ENCODE assay signal across 8 cellular contexts in the genomic region with DNA sequence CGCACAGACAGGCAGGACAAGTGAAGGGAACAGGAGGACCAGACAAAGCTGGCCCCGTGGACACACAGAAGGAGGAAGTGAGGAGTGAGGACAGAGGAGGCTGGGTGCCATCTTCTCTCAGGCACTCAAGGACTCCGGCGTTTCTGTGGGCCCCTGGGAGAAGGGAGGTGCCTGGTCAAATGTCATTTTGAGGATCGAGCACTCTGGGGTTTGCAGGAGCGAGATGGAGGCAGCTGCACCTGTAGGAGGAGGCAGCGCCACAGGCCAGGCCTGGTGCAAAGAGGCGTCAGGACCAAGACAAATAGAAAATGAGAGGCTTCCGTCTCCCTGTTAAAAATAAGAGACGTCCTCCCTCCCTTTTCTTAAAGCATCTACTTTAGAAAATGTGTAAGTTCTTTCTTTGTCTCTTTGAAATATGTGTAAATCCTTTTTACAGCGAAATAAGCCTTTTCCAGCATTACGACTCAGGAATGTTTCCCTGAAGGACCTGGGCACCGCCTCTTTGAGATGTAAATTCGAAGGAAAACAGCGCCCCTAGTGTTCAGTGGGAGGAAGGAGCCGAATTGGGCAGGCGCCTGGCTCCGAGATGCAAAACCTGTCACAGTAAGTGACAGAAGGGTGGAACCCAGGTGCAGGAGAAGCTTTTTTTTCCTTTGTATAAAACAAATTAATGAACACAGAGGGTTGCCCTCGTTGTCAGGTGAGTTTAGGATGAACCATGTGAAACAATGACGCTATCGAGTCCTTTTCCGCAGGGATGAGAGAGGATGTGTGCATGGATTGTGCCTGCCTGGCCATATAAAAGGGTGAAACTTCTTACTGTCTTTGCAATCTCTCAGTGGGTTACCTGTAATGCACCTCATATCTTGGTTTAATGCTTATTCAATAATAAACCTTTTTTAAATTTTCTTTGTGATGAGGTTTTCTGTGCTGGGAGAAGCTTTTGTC. TPM values are rescaled to one million over a fixed set of nuclear protein-coding genes. Genes with fewer than 3 reads are reported as not detected.
DNase-seq lines count a peak whose midpoint lies in the region; ATAC-seq and TF ChIP-seq lines count a peak whose summit lies in the region.

No MANE protein-coding gene starts in this region.

- no peak overlapping the region for H3K4me3 ChIP-seq in HCT116 (replicated peaks in 1 of 2; ENCODE audit: low read depth in 1 of 2, low read length in 2 of 2)
- no peak overlapping the region for H3K4me3 ChIP-seq in endodermal cell (ENCODE audit: low read length)

- no peaks in the 10 kb centered on the region for H4K20me1 ChIP-seq in HCT116 (ENCODE audit: insufficient read depth)

- H3K9me2 ChIP-seq in HCT116 (ENCODE audit: insufficient read depth) = no peaks in the 10 kb centered on the region

- TF ChIP-seq RAD21 in HCT116 (IDR thresholded peaks at IDR 0.05; ENCODE audit: low read depth) = peak; percentile 49

- peak overlapping the region; percentile 84 for H2AFZ ChIP-seq in HCT116 (ENCODE audit: low read depth, low read length, poor library complexity, severe bottlenecking)

- H3K27me3 Mint-ChIP-seq in endodermal cell (ENCODE audit: insufficient read depth) = peaks cover 2% of the 10 kb centered on the region
- H3K27me3 Mint-ChIP-seq in nephron progenitor cell (ENCODE audit: low read depth, poor library complexity) = peaks cover 51% of the 10 kb centered on the region

- 44 to 55% methylated on average over 14 to 22 of the region's 22 CpGs for WGBS in endodermal cell (ENCODE audit: insufficient coverage in 1 of 2, insufficient read length in 1 of 2), 2 experiments

- H3K36me3 Mint-ChIP-seq in endodermal cell (ENCODE audit: low read depth) (no peaks in the 10 kb centered on the region), nephron progenitor cell (ENCODE audit: low read depth) (no peaks in the 10 kb centered on the region)

- H3K9ac ChIP-seq in HCT116 (ENCODE audit: low read length) (no peak overlapping the region), endodermal cell (ENCODE audit: extremely low read depth, low read length, poor library complexity, severe bottlenecking) (no peak overlapping the region)

- DNase-seq in activated T-cell treated with anti-CD3 and anti-CD28 coated beads, Interleukin-2, amount 50 U/mL, for 48 hours = peak; percentile 27 to 40
- DNase-seq in activated T-cell treated with anti-CD3 and anti-CD28 coated beads for 4 hours (no peak), HCT116 (ENCODE audit: low read depth, low spot score) (peak; percentile 36), RPMI7951 (ENCODE audit: low read depth) (peak; percentile 30), endodermal cell (peak; percentile 91), nephron progenitor cell (peak; percentile 74), MV-4-11 (lab: John Stamatoyannopoulos, UW) (no peak)

- H3K27me3 ChIP-seq in HCT116 (ENCODE audit: insufficient read depth, low read length) (no peaks in the 10 kb centered on the region), endodermal cell (ENCODE audit: control insufficient read depth, insufficient read depth, low read length, poor library complexity, severe bottlenecking) (no peaks in the 10 kb centered on the region)

- TF ChIP-seq POLR2A in HCT116 (IDR thresholded peaks at IDR 0.05; ENCODE audit: borderline replicate concordance, extremely low read depth, insufficient read depth, insufficient read length) = no peak

- peak; percentile 67 to 93 (median 89) for TF ChIP-seq CTCF in HCT116 (IDR thresholded peaks at IDR 0.05 in 2 of 3, conservative IDR thresholded peaks at IDR 0.05 in 1 of 3; ENCODE audit: borderline replicate concordance in 1 of 3, insufficient read depth in 1 of 3, low read depth in 2 of 3, low read length in 2 of 3)
- peak; percentile 96 for TF ChIP-seq CTCF in endodermal cell (conservative IDR thresholded peaks at IDR 0.05)
- peak; percentile 98 for TF ChIP-seq CTCF in nephron progenitor cell (IDR thresholded peaks at IDR 0.05)

- H3K4me1 ChIP-seq in HCT116 (ENCODE audit: control insufficient read depth in 1 of 2, insufficient read depth in 2 of 2, low read length in 2 of 2) (no peaks in the 10 kb centered on the region), endodermal cell (ENCODE audit: control insufficient read depth, insufficient read depth, low read length) (no peaks in the 10 kb centered on the region)

- intact Hi-C loops in HCT116 (cut with micrococcal nuclease) = no loop called here

- no peak overlapping the region for H3K4me3 Mint-ChIP-seq in endodermal cell
- no peak overlapping the region for H3K4me3 Mint-ChIP-seq in nephron progenitor cell

- H3K27ac ChIP-seq in HCT116 (ENCODE audit: low read depth, low read length) (no peak overlapping the region), endodermal cell (ENCODE audit: low read depth, low read length) (no peak overlapping the region)

- no peak overlapping the region for H3K27ac Mint-ChIP-seq in endodermal cell
- H3K27ac Mint-ChIP-seq in nephron progenitor cell = no peak overlapping the region

- peak; percentile 92 for ATAC-seq in HCT116
- no peak for ATAC-seq in GM19023 (IDR thresholded peaks at IDR 0.05; ENCODE audit: unreplicated experiment)

- no peaks in the 10 kb centered on the region for H3K36me3 ChIP-seq in HCT116 (ENCODE audit: control insufficient read depth in 1 of 2, insufficient read depth in 2 of 2, low read length in 2 of 2)
- no peaks in the 10 kb centered on the region for H3K36me3 ChIP-seq in endodermal cell (ENCODE audit: control insufficient read depth, insufficient read depth, low read length)

- H3K9me3 Mint-ChIP-seq in endodermal cell (no peaks in the 10 kb centered on the region), nephron progenitor cell (no peaks in the 10 kb centered on the region)

- POLR2A ChIA-PET in HCT116 (lab: Charles Lee) = no interaction called here

- CTCF ChIA-PET in HCT116 (lab: Charles Lee) = interaction anchor here (0.6 to 2.0 kb wide), 8 partner anchors 8 to 105 kb away, joined by 3 to 10 read pairs (median 3); no protein-coding TSS in a partner anchor

- H3K9me3 ChIP-seq in HCT116 (ENCODE audit: control insufficient read depth in 1 of 2, insufficient read depth in 1 of 2, low read depth in 1 of 2, low read length in 2 of 2) (no peaks in the 10 kb centered on the region), endodermal cell (ENCODE audit: control insufficient read depth, low read length) (no peaks in the 10 kb centered on the region)

- RAD21 ChIA-PET in HCT116 (lab: Charles Lee; ENCODE audit: low non-redundant PET in 1 of 2, low total read pairs in 2 of 2, uncharacterized antibody in 2 of 2, unreplicated experiment in 2 of 2) = no interaction called here

- no peaks in the 10 kb centered on the region for H3K4me1 Mint-ChIP-seq in endodermal cell
- H3K4me1 Mint-ChIP-seq in nephron progenitor cell = peaks cover 15% of the 10 kb centered on the region

- no TSS peak for BruUV-seq in HCT116 (replicated peaks; lab: Mats Ljungman, UMichigan)

- peak overlapping the region; percentile 14; the same call in 1 of the 2 replicates for H3K4me2 ChIP-seq in HCT116 (ENCODE audit: low read length)

- H3K79me2 ChIP-seq in HCT116 (ENCODE audit: insufficient read depth, low read length) = no peaks in the 10 kb centered on the region

TF ChIP-seq in HCT116, 20 proteins besides CTCF, POLR2A, EP300 and RAD21:
- TF ChIP-seq EZH2phosphoT487 (IDR thresholded peaks at IDR 0.05; ENCODE audit: borderline replicate concordance) (no peak), SIN3A (IDR thresholded peaks at IDR 0.05; ENCODE audit: low read depth) (no peak), ZFX (IDR thresholded peaks at IDR 0.05) (no peak), YY1 (IDR thresholded peaks at IDR 0.05; ENCODE audit: extremely low read depth, insufficient replicate concordance, low read depth, low read length) (no peak), EGR1 (IDR thresholded peaks at IDR 0.05; ENCODE audit: low read depth) (no peak), JUND (IDR thresholded peaks at IDR 0.05) (no peak), SP1 (IDR thresholded peaks at IDR 0.05; ENCODE audit: low read depth) (no peak), POLR2AphosphoS5 (IDR thresholded peaks at IDR 0.05; ENCODE audit: low read depth, low read length) (no peak), CEBPB (IDR thresholded peaks at IDR 0.05; ENCODE audit: low read depth) (no peak), MAX (IDR thresholded peaks at IDR 0.05) (no peak; the same call in 1 of the 2 replicates), ZNF274 (IDR thresholded peaks at IDR 0.05; ENCODE audit: low read depth, low read length) (no peak), CBX3 (IDR thresholded peaks at IDR 0.05; ENCODE audit: low read depth) (no peak), TCF7L2 (IDR thresholded peaks at IDR 0.05; ENCODE audit: borderline replicate concordance, extremely low read depth, insufficient read depth, insufficient read length) (no peak), ZBTB33 (IDR thresholded peaks at IDR 0.05; ENCODE audit: extremely low read depth, insufficient replicate concordance, low read length) (no peak), ELF1 (IDR thresholded peaks at IDR 0.05; ENCODE audit: borderline replicate concordance, low read depth) (no peak)
- TF ChIP-seq, protein P1, sequence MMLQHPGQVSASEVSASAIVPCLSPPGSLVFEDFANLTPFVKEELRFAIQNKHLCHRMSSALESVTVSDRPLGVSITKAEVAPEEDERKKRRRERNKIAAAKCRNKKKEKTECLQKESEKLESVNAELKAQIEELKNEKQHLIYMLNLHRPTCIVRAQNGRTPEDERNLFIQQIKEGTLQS (IDR thresholded peaks at IDR 0.05) = no peak

RNA-seq across cellular contexts. Expression of gene C4orf50, which starts 1.4 kb away (rescaled TPM):
- not detected for total RNA-seq in HCT116 (2021; ENCODE audit: unreplicated experiment)
- under 0.01 and 0.01 TPM in 2 replicates for polyA plus RNA-seq in HCT116 (2012)
- not detected in 2 replicates for total RNA-seq in RPMI7951 (2014; rRNA removed; shearing (Covaris generic))
- total RNA-seq in endodermal cell = 1 to 10 TPM in 1 of 2 donors, under 1 TPM in 1; 0.84 to 1.6 TPM
- polyA plus RNA-seq in endodermal cell (2013, experiment 1 of 2) = 0.11 TPM
- polyA plus RNA-seq in endodermal cell (2013, experiment 2 of 2) = 0.17 TPM

Comparison
In these comparisons a context has a peak if more than half of its experiments do, and no peak if none do; other contexts are left out.
1. DNase-seq: peak in activated T-cell treated with anti-CD3 and anti-CD28 coated beads, Interleukin-2, amount 50 U/mL, for 48 hours (2 of 2), HCT116 (single experiment), RPMI7951 (single experiment), endodermal cell (single experiment) and nephron progenitor cell (single experiment); none in activated T-cell treated with anti-CD3 and anti-CD28 coated beads for 4 hours (single experiment) and MV-4-11 (single experiment).
2. Peak in every context shown above with its lines, with median percentiles within 50 percentile points of each other: CTCF ChIP-seq.